ENCODE assay signal across 8 cellular contexts in the genomic region with DNA sequence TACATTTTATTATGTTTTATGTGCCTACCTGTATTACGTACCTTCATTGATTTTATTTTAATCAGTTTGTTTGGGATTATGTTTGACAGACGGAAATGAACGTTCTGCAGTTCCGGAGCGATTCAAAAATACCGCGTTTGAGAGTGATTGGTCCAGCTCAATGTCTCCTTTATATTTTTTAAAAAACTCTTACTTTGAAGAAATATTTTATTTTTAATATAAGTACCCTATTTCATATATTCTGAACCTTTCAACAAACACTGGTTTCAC.
A peak's percentile ranks its signal among the peaks of the same experiment; 100 is the strongest.
DNase-seq lines count a peak whose midpoint lies in the region; ATAC-seq and TF ChIP-seq lines count a peak whose summit lies in the region.

No MANE protein-coding gene starts in this region.

- H3K9ac ChIP-seq in PC-3 (ENCODE audit: low read length) (peak overlapping the region; percentile 71), mucosa of rectum (ENCODE audit: low read depth in 1 of 2, low read length in 2 of 2) (peak overlapping the region; percentile 89 to 92)

- H3K9me2 ChIP-seq in PC-3 (replicated peaks; ENCODE audit: low read length), result no peaks in the 10 kb centered on the region

- H3F3A ChIP-seq in PC-3 (ENCODE audit: low read length, unreplicated experiment), result no peaks in the 10 kb centered on the region

- no peaks in the 10 kb centered on the region for H3K27me3 ChIP-seq in PC-3 (ENCODE audit: low read length)
- H3K27me3 ChIP-seq in mucosa of rectum (ENCODE audit: control insufficient read depth in 2 of 2, insufficient read depth in 2 of 2, low read length in 2 of 2), result peaks cover 0 to 4% of the 10 kb centered on the region in 2 donors

- peak overlapping the region; percentile 73 for H3K27ac ChIP-seq in PC-3 (ENCODE audit: low read length)
- peak overlapping the region; percentile 99 for H3K27ac ChIP-seq in mucosa of rectum (ENCODE audit: low read depth in 2 of 2, low read length in 2 of 2)

- peak overlapping the region; percentile 76 for H3K4me2 ChIP-seq in PC-3 (ENCODE audit: low read length)

- CTCF ChIA-PET in PC-3 (lab: Charles Lee), result interaction anchor here (1.1 kb wide), 1 partner anchor 34 kb away, joined by 3 read pairs; a partner anchor contains a TSS

- H2AFZ ChIP-seq in PC-3 (ENCODE audit: low read length), result no peak overlapping the region

- intact Hi-C loops in PC-3 (cut with micrococcal nuclease), result no loop called here

- BruUV-seq in PC-3 (replicated peaks; lab: Mats Ljungman, UMichigan), result no TSS peak

- POLR2A ChIA-PET in PC-3 (lab: Charles Lee; ENCODE audit: unreplicated experiment), result interaction anchor here (0.9 to 2.3 kb wide), 5 partner anchors 27 to 92 kb away, joined by 3 to 34 read pairs (median 4); a partner anchor contains a TSS

- no peaks in the 10 kb centered on the region for H3K4me1 ChIP-seq in PC-3 (ENCODE audit: insufficient read depth, low read length)
- peaks cover 6 to 10% of the 10 kb centered on the region in 2 donors for H3K4me1 ChIP-seq in mucosa of rectum (ENCODE audit: control insufficient read depth in 2 of 2, insufficient read depth in 2 of 2, low read length in 2 of 2)

- H3K4me3 ChIP-seq in PC-3 (ENCODE audit: low read length) (peak overlapping the region; percentile 69), mucosa of rectum (ENCODE audit: low read length in 2 of 2) (peak overlapping the region; percentile 81 to 92)

- H3K79me2 ChIP-seq in PC-3 (ENCODE audit: low read length), result peaks cover 19% of the 10 kb centered on the region

- ATAC-seq in PC-3, result no peak
- ATAC-seq in HG03135 (IDR thresholded peaks at IDR 0.05; ENCODE audit: unreplicated experiment), result no peak
- no peak for ATAC-seq in HG02759 (IDR thresholded peaks at IDR 0.05; ENCODE audit: unreplicated experiment)

- no peaks in the 10 kb centered on the region for H4K20me1 ChIP-seq in PC-3 (ENCODE audit: low read length)

- no peak for TF ChIP-seq CTCF in PC-3 (conservative IDR thresholded peaks at IDR 0.05; ENCODE audit: low read depth, low read length)

- H3K36me3 ChIP-seq in PC-3 (ENCODE audit: low read depth, low read length) (no peaks in the 10 kb centered on the region), mucosa of rectum (ENCODE audit: control insufficient read depth in 2 of 2, insufficient read depth in 2 of 2, low read length in 2 of 2) (no peaks in the 10 kb centered on the region)

- DNase-seq in NCI-H2196 (lab: John Stamatoyannopoulos, UW; ENCODE audit: unreplicated experiment), result peak; percentile 76
- DNase-seq in NCI-H2196 treated with DMSO at 0.1 percent for 48 hours (lab: John Stamatoyannopoulos, UW; ENCODE audit: unreplicated experiment), result no peak
- DNase-seq in PC-3, result no peak
- DNase-seq in dermis blood vessel endothelial cell, result peak; percentile 68
- DNase-seq in hypothalamus (lab: John Stamatoyannopoulos, UW), result no peak

- H3K9me3 ChIP-seq in PC-3 (ENCODE audit: low read length), result no peaks in the 10 kb centered on the region
- H3K9me3 ChIP-seq in mucosa of rectum (ENCODE audit: control insufficient read depth in 2 of 2, low read length in 2 of 2), result no peaks in the 10 kb centered on the region

Comparison
In these comparisons a context has a peak if more than half of its experiments do, and no peak if none do; other contexts are left out.
1. DNase-seq: peak in NCI-H2196 (single experiment) and dermis blood vessel endothelial cell (single experiment); none in NCI-H2196 treated with DMSO at 0.1 percent for 48 hours (single experiment), PC-3 (single experiment) and hypothalamus (0 of 51).